Comparison of ENCODE assay signal across 8 cellular contexts in the genomic region with DNA sequence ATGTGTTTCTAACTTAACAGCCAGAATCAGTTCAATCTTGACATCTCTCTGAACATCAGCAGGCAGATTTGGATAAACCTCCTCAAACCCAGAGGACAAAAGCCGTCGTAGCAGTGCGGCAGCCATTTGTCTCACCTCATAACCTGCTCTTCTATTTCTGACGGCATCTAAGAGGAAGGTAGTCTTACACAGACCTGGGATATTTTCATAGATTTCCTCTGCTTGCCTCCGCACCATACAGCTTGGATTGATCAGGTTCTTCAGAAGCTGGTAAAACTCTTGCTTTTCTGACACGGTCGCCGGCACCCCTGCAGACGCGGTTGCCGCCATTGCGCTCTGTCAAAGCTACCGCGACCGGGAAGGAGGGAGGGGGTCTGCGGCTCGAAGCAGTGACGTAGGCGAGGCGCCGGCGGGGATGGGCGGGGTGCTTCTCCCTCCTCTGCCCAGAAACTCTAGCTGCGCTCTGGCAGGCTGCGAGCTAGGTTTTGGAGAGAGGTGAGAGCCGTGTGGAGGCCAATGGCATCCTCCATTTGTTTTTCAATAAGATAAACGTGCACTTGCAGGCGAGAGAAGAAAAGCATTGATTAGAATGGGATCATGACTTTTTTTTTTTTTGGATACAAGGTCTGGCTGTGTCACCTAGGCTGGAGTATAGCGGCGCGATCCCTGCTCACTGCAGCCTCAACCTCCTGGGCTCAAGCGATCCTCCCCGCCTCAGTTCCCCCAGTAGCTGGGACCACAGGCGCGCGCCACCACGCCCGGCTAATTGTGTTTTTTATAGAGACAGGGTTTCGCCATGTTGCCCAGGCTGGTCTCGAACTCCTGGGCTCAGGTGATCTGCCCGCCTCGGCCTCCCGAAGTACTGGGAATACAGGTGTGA. TPM values are rescaled to one million over a fixed set of nuclear protein-coding genes. Genes with fewer than 3 reads are reported as not detected.
DNase-seq lines count a peak whose midpoint lies in the region; ATAC-seq and TF ChIP-seq lines count a peak whose summit lies in the region.

A gene (minus strand): TSS at position 347 of the 880 bp plus-strand sequence. CDS start 17 bp downstream, at position 330.

- DNase-seq in A172 (ENCODE audit: low spot score), result peak; percentile 81
- peak; percentile 78 for DNase-seq in NCI-H2171 treated with DMSO at 0.1 percent for 48 hours (lab: John Stamatoyannopoulos, UW)
- DNase-seq in T47D (ENCODE audit: low read depth in 1 of 2, low spot score in 1 of 2), result peak; percentile 38 to 87

- H3K4me3 ChIP-seq in iPS-18c (ENCODE audit: insufficient read depth, low read depth, low read length), result peak within 1 kb of the TSS; percentile 97
- H3K4me3 ChIP-seq in skeletal muscle tissue (ENCODE audit: low read length in 3 of 3), result peak within 1 kb of the TSS; percentile 87 to 96 (median 96)

- peak within 1 kb of the TSS; percentile 88 to 94 (median 88) for H3K9ac ChIP-seq in skeletal muscle tissue (ENCODE audit: low read depth in 1 of 3, low read length in 3 of 3)

- TF ChIP-seq CTCF in VCaP (conservative IDR thresholded peaks at IDR 0.05), result no peak

- peaks cover 20 to 35% (median 20%) of the 10 kb centered on the region in 3 donors for H3K4me1 ChIP-seq in skeletal muscle tissue (ENCODE audit: control insufficient read depth in 3 of 3, insufficient read depth in 3 of 3, low read length in 3 of 3)

- in situ Hi-C loops in T47D (cut with HindIII; ENCODE audit: low pct_unique_long_range_greater_than_20kb, low sequenced_read_pairs), result no loop called here

- H3K27me3 ChIP-seq in skeletal muscle tissue (ENCODE audit: control insufficient read depth in 3 of 3, insufficient read depth in 3 of 3, low read length in 3 of 3), result no peaks in the 10 kb centered on the region

- H3K27ac ChIP-seq in VCaP (peak within 1 kb of the TSS; percentile 75), skeletal muscle tissue (ENCODE audit: low read depth, low read length) (peak within 1 kb of the TSS; percentile 75)

- peak; percentile 88 for ATAC-seq in GM18858 (IDR thresholded peaks at IDR 0.05; ENCODE audit: unreplicated experiment)
- peak; percentile 98 for ATAC-seq in HG03066 (IDR thresholded peaks at IDR 0.05; ENCODE audit: low read depth, unreplicated experiment)

- H3K9me3 ChIP-seq in iPS-18c (ENCODE audit: control insufficient read depth, insufficient read depth, low read length) (no peaks in the 10 kb centered on the region), skeletal muscle tissue (ENCODE audit: control insufficient read depth in 3 of 3, low read length in 3 of 3) (no peaks in the 10 kb centered on the region)

- peaks cover 3 to 12% (median 7%) of the 10 kb centered on the region in 3 donors for H3K36me3 ChIP-seq in skeletal muscle tissue (ENCODE audit: control insufficient read depth in 3 of 3, insufficient read depth in 3 of 3, low read length in 3 of 3)

RNA-seq across cellular contexts. Expression of the gene that starts here (rescaled TPM):
- 37.3 and 39.3 TPM in 2 replicates for total RNA-seq in A172 (2014; rRNA removed; shearing (Covaris generic))
- total RNA-seq in skeletal muscle tissue, result 24.5 TPM

Comparison
In these comparisons a context has a peak if more than half of its experiments do, and no peak if none do; other contexts are left out.
1. Peak in every context shown above with its lines: DNase-seq, ATAC-seq, H3K4me3 ChIP-seq and H3K27ac ChIP-seq.